In genomic region chr2:153163055-153163454, GRCh38 we compare ENCODE assay signal across 8 cellular contexts.
A peak's percentile ranks its signal among the peaks of the same experiment; 100 is the strongest.
DNase-seq lines count a peak whose midpoint lies in the region; ATAC-seq, FAIRE-seq and TF ChIP-seq lines count a peak whose summit lies in the region.

No MANE protein-coding gene starts in this region.

- WGBS in K562 (ENCODE audit: insufficient coverage, low coverage, missing lambda C conversion rate): 4% methylated on average over 2 of the region's 2 CpGs

- DNase-seq in MCF 10A (ENCODE audit: unreplicated experiment): peak; percentile 67
- DNase-seq in breast epithelium (ENCODE audit: low spot score in 2 of 2): no peak
- peak; percentile 22 for DNase-seq in NCI-H146 treated with DMSO at 0.1 percent for 48 hours (lab: John Stamatoyannopoulos, UW; ENCODE audit: unreplicated experiment)
- DNase-seq in K562 (ENCODE audit: extremely low read depth in 1 of 4, low spot score in 3 of 4): peak in 1 of 4 experiments; percentile 9
- peak; percentile 33 for DNase-seq in nephron progenitor cell
- no peak for DNase-seq in RWPE1 (ENCODE audit: low spot score)

- H3K9me3 ChIP-seq in breast epithelium (no peaks in the 10 kb centered on the region), K562 (replicated peaks; ENCODE audit: control insufficient read depth, insufficient read depth, low read depth, low read length) (no peaks in the 10 kb centered on the region; the same call in 1 of the 2 replicates)

- TF ChIP-seq POLR2A in breast epithelium (IDR thresholded peaks at IDR 0.05) (no peak), K562 (conservative IDR thresholded peaks at IDR 0.05) (no peak)

- no peak overlapping the region for H3K9ac ChIP-seq in K562 (ENCODE audit: insufficient read depth in 1 of 2, low read depth in 2 of 2, low read length in 2 of 2)

- H3K4me1 ChIP-seq in breast epithelium (no peaks in the 10 kb centered on the region), K562 (replicated peaks in 1 of 2; ENCODE audit: control insufficient read depth in 2 of 2, insufficient read depth in 2 of 2, low read length in 2 of 2) (no peaks in the 10 kb centered on the region)

- peak; percentile 61 for TF ChIP-seq CTCF in MCF 10A (IDR thresholded peaks at IDR 0.05; ENCODE audit: unreplicated experiment)
- TF ChIP-seq CTCF in breast epithelium (IDR thresholded peaks at IDR 0.05): peak in 1 of 3 donors; percentile 25
- TF ChIP-seq CTCF in K562 (IDR thresholded peaks at IDR 0.05 in 2 of 3, conservative IDR thresholded peaks at IDR 0.05 in 1 of 3; ENCODE audit: insufficient read depth in 2 of 3, low read depth in 1 of 3, low read length in 3 of 3): peak in 1 of 3 experiments; percentile 22; a peak in 1 of 6 replicates
- TF ChIP-seq CTCF in nephron progenitor cell (IDR thresholded peaks at IDR 0.05): peak; percentile 62
- no peak for TF ChIP-seq CTCF in RWPE1 (conservative IDR thresholded peaks at IDR 0.05; ENCODE audit: low read depth)

- H3K27me3 Mint-ChIP-seq in MCF 10A (ENCODE audit: insufficient read depth, unreplicated experiment): peaks cover 35% of the 10 kb centered on the region
- peaks cover 4% of the 10 kb centered on the region for H3K27me3 Mint-ChIP-seq in nephron progenitor cell (ENCODE audit: low read depth, poor library complexity)

- no peaks in the 10 kb centered on the region for H3K9me1 ChIP-seq in K562 (ENCODE audit: control insufficient read depth, insufficient read depth, low read length)

- in situ Hi-C loops in K562 (cut with MboI): no loop called here

- H3K4me1 Mint-ChIP-seq in MCF 10A (ENCODE audit: insufficient read depth, unreplicated experiment): peaks cover 10% of the 10 kb centered on the region
- no peaks in the 10 kb centered on the region for H3K4me1 Mint-ChIP-seq in nephron progenitor cell

- no peaks in the 10 kb centered on the region for H3K27me3 ChIP-seq in breast epithelium
- no peaks in the 10 kb centered on the region for H3K27me3 ChIP-seq in K562 (ENCODE audit: control insufficient read depth in 2 of 2, insufficient read depth in 2 of 2, low read length in 2 of 2)

- CTCF ChIA-PET in MCF 10A (lab: Yijun Ruan, JAX): interaction anchor here (0.6 to 2.0 kb wide), 20 partner anchors 9 to 1033 kb away, joined by 3 to 13 read pairs (median 3); partner anchors contain the start of gene RPRM
- CTCF ChIA-PET in K562 (lab: Yijun Ruan, JAX; ENCODE audit: low intra/inter-chr PET ratio): no interaction called here
- CTCF ChIA-PET in RWPE1 (lab: Yijun Ruan, JAX): interaction anchor here (0.7 kb wide), 1 partner anchor 205 kb away, joined by 4 read pairs; no protein-coding TSS in a partner anchor

- H3K4me3 ChIP-seq in breast epithelium (no peak overlapping the region), K562 (no peak overlapping the region)

- BruUV-seq in MCF 10A (replicated peaks; lab: Mats Ljungman, UMichigan) (no TSS peak), K562 (replicated peaks; lab: Mats Ljungman, UMichigan) (no TSS peak)

- no peak overlapping the region for H3K4me2 ChIP-seq in K562 (ENCODE audit: insufficient read depth, low read length)

- ATAC-seq in K562 (no peak), GM18907 (IDR thresholded peaks at IDR 0.05; ENCODE audit: unreplicated experiment) (no peak), HG03280 (IDR thresholded peaks at IDR 0.05; ENCODE audit: unreplicated experiment) (no peak)

- H3K9me3 Mint-ChIP-seq in MCF 10A (ENCODE audit: unreplicated experiment) (no peaks in the 10 kb centered on the region), nephron progenitor cell (no peaks in the 10 kb centered on the region)

- H3K4me3 Mint-ChIP-seq in MCF 10A (ENCODE audit: unreplicated experiment) (no peak overlapping the region), nephron progenitor cell (no peak overlapping the region)

- no peaks in the 10 kb centered on the region for H4K20me1 ChIP-seq in K562 (replicated peaks; ENCODE audit: control insufficient read depth, insufficient read depth, low read length)

- H2AFZ ChIP-seq in K562 (ENCODE audit: low read depth, low read length): no peak overlapping the region

- H3K36me3 ChIP-seq in breast epithelium (no peaks in the 10 kb centered on the region), K562 (ENCODE audit: control insufficient read depth, insufficient read depth, low read length) (no peaks in the 10 kb centered on the region)

- H3K27ac ChIP-seq in breast epithelium (no peak overlapping the region), K562 (ENCODE audit: extremely low read depth, low read depth, low read length) (no peak overlapping the region), RWPE1 (no peak overlapping the region)

- H3K79me2 ChIP-seq in K562 (ENCODE audit: control insufficient read depth, insufficient read depth, low read length): no peaks in the 10 kb centered on the region

- H3K27ac Mint-ChIP-seq in MCF 10A (ENCODE audit: low read depth, unreplicated experiment) (no peak overlapping the region), nephron progenitor cell (no peak overlapping the region)

- TF ChIP-seq RAD21 in K562 (CRISPR knock-in tag; conservative IDR thresholded peaks at IDR 0.05 in 1 of 2, IDR thresholded peaks at IDR 0.05 in 1 of 2): peak; percentile 14 to 32; a peak in 2 of 4 replicates

- no peak for TF ChIP-seq EP300 in K562 (IDR thresholded peaks at IDR 0.05; ENCODE audit: low read length)

- intact Hi-C loops in MCF 10A (cut with micrococcal nuclease) (loop anchor here (1.0 to 5.0 kb wide), 5 partner anchors 241 to 1212 kb away; partner anchors contain the start of gene RPRM), breast epithelium (cut with DNase I; ENCODE audit: low total_unique reads) (no loop called here), K562 (cut with micrococcal nuclease) (loop anchor here (5.0 kb wide), 1 partner anchor 354 kb away; no protein-coding TSS in a partner anchor)

- POLR2A ChIA-PET in MCF 10A (lab: Yijun Ruan, JAX): interaction anchor here (1.6 kb wide), 1 partner anchor 237 kb away, joined by 3 read pairs; no protein-coding TSS in a partner anchor
- POLR2A ChIA-PET in K562 (lab: Yijun Ruan, JAX): no interaction called here
- POLR2A ChIA-PET in RWPE1 (lab: Yijun Ruan, JAX; ENCODE audit: low non-redundant PET): no interaction called here

- FAIRE-seq in K562 (lab: Jason Lieb, UNC): no peak

- H3K36me3 Mint-ChIP-seq in MCF 10A (ENCODE audit: insufficient read depth, unreplicated experiment) (no peaks in the 10 kb centered on the region), nephron progenitor cell (ENCODE audit: low read depth) (no peaks in the 10 kb centered on the region)

TF ChIP-seq in K562, 482 proteins besides CTCF, POLR2A, EP300 and RAD21:
- TF ChIP-seq ZNF282 (CRISPR knock-in tag; IDR thresholded peaks at IDR 0.05): no peak
- TF ChIP-seq ZNF140 (CRISPR knock-in tag; IDR thresholded peaks at IDR 0.05): no peak
- TF ChIP-seq ZNF316 (IDR thresholded peaks at IDR 0.05): no peak
- TF ChIP-seq POLR2AphosphoS2 (IDR thresholded peaks at IDR 0.05; ENCODE audit: low read length): no peak
- TF ChIP-seq ZNF696 (CRISPR knock-in tag; conservative IDR thresholded peaks at IDR 0.05): no peak
- TF ChIP-seq NFYB (IDR thresholded peaks at IDR 0.05; ENCODE audit: extremely low read depth, insufficient read length): no peak
- no peak for TF ChIP-seq MAFK (IDR thresholded peaks at IDR 0.05; ENCODE audit: low read length)
- TF ChIP-seq HMG20B (CRISPR knock-in tag; IDR thresholded peaks at IDR 0.05): no peak
- no peak for TF ChIP-seq CBFA2T3 (IDR thresholded peaks at IDR 0.05)
- TF ChIP-seq MTF1 (CRISPR knock-in tag; IDR thresholded peaks at IDR 0.05; ENCODE audit: borderline replicate concordance): no peak
- no peak for TF ChIP-seq STAG1 (CRISPR knock-in tag; IDR thresholded peaks at IDR 0.05; ENCODE audit: borderline replicate concordance)
- TF ChIP-seq, protein P1, sequence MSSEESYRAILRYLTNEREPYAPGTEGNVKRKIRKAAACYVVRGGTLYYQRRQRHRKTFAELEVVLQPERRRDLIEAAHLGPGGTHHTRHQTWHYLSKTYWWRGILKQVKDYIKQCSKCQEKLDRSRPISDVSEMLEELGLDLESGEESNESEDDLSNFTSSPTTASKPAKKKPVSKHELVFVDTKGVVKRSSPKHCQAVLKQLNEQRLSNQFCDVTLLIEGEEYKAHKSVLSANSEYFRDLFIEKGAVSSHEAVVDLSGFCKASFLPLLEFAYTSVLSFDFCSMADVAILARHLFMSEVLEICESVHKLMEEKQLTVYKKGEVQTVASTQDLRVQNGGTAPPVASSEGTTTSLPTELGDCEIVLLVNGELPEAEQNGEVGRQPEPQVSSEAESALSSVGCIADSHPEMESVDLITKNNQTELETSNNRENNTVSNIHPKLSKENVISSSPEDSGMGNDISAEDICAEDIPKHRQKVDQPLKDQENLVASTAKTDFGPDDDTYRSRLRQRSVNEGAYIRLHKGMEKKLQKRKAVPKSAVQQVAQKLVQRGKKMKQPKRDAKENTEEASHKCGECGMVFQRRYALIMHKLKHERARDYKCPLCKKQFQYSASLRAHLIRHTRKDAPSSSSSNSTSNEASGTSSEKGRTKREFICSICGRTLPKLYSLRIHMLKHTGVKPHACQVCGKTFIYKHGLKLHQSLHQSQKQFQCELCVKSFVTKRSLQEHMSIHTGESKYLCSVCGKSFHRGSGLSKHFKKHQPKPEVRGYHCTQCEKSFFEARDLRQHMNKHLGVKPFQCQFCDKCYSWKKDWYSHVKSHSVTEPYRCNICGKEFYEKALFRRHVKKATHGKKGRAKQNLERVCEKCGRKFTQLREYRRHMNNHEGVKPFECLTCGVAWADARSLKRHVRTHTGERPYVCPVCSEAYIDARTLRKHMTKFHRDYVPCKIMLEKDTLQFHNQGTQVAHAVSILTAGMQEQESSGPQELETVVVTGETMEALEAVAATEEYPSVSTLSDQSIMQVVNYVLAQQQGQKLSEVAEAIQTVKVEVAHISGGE (CRISPR knock-in tag; IDR thresholded peaks at IDR 0.05): no peak
- TF ChIP-seq HNRNPLL (IDR thresholded peaks at IDR 0.05; ENCODE audit: low read depth, low read length, poor library complexity, severe bottlenecking): no peak
- TF ChIP-seq NFRKB (IDR thresholded peaks at IDR 0.05; ENCODE audit: low read depth): no peak
- TF ChIP-seq, protein P2, sequence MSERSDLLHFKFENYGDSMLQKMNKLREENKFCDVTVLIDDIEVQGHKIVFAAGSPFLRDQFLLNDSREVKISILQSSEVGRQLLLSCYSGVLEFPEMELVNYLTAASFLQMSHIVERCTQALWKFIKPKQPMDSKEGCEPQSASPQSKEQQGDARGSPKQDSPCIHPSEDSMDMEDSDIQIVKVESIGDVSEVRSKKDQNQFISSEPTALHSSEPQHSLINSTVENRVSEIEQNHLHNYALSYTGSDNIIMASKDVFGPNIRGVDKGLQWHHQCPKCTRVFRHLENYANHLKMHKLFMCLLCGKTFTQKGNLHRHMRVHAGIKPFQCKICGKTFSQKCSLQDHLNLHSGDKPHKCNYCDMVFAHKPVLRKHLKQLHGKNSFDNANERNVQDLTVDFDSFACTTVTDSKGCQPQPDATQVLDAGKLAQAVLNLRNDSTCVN (CRISPR knock-in tag; IDR thresholded peaks at IDR 0.05): no peak
- no peak for TF ChIP-seq BACH1 (tag; IDR thresholded peaks at IDR 0.05)

Comparison
In these comparisons a context has a peak if more than half of its experiments do, and no peak if none do; other contexts are left out.
1. DNase-seq: peak in MCF 10A (single experiment), NCI-H146 treated with DMSO at 0.1 percent for 48 hours (single experiment) and nephron progenitor cell (single experiment); none in breast epithelium (0 of 2) and RWPE1 (single experiment).